8 cellular contexts compared by ENCODE assay signal in the genomic region with DNA sequence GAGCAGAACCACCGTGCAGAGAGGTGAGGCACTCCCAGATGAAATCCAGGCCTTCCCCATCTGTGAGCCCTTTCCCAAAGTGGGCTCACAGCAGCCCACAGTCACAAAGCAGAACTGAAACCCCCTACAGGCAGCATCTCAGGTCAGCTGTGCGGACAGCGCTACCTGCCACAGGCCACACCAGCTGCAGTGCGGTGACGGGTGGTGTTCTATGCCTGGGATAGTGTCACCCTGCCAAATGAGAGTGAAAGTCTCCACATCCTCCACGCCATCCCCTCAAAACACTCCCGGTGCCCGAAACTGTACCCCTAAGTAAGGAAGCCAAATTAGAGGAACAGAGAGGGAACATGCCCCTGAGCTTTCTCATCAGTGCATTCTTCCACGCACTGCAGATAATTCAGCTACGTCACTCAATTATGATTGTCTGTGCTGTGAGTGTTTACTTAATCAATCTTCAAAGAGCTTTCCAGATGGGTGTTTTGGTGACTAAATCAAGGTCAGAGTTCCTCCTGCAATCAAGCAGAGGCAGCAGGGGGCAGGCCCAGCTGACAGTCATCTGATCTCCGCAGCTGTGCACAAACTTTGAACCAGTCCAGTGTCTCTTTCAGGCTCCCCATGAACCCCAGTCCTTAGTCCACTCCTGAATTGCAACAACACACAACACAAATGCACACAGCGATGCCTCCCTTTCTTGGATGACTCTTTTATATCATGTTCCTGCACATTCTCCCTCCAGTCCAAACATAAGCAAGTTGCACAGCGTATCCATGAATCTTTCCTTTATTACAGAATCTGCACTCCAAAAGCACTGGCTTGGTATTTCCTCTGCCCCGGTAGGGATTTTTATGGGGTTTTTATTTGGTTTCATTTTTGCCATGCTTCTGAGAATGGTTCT.
A peak's percentile ranks its signal among the peaks of the same experiment; 100 is the strongest.
DNase-seq lines count a peak whose midpoint lies in the region; ATAC-seq and TF ChIP-seq lines count a peak whose summit lies in the region.

No MANE protein-coding gene starts in this region.

- no peaks in the 10 kb centered on the region for H3K27me3 Mint-ChIP-seq in activated T-cell treated with anti-CD3 and anti-CD28 coated beads, Interleukin-2, amount 50 U/mL, for 4 hours (ENCODE audit: low read depth)

- ATAC-seq in GM18502 (IDR thresholded peaks at IDR 0.05; ENCODE audit: poor library complexity, unreplicated experiment) (peak; percentile 72), HG02884 (IDR thresholded peaks at IDR 0.05; ENCODE audit: unreplicated experiment) (peak; percentile 59)
- ATAC-seq in activated T-cell treated with anti-CD3 and anti-CD28 coated beads, Interleukin-2, amount 50 U/mL, for 4 hours, result peak; percentile 54 to 56

- TF ChIP-seq CTCF in fibroblast of villous mesenchyme (IDR thresholded peaks at IDR 0.05; ENCODE audit: insufficient read depth, low read depth, low read length), result no peak

- no peaks in the 10 kb centered on the region for H3K36me3 ChIP-seq in HAP-1 (replicated peaks)

- no peaks in the 10 kb centered on the region for H3K9me3 Mint-ChIP-seq in activated T-cell treated with anti-CD3 and anti-CD28 coated beads, Interleukin-2, amount 50 U/mL, for 4 hours

- peaks cover 69% of the 10 kb centered on the region for H3K4me1 Mint-ChIP-seq in activated T-cell treated with anti-CD3 and anti-CD28 coated beads, Interleukin-2, amount 50 U/mL, for 4 hours (ENCODE audit: low read depth)

- H3K36me3 Mint-ChIP-seq in activated T-cell treated with anti-CD3 and anti-CD28 coated beads, Interleukin-2, amount 50 U/mL, for 4 hours (ENCODE audit: insufficient read depth), result no peaks in the 10 kb centered on the region

- peak overlapping the region; percentile 71 for H3K4me3 Mint-ChIP-seq in activated T-cell treated with anti-CD3 and anti-CD28 coated beads, Interleukin-2, amount 50 U/mL, for 4 hours

- no peaks in the 10 kb centered on the region for H3K27me3 ChIP-seq in HAP-1 (ENCODE audit: low read depth)

- DNase-seq in A172 (ENCODE audit: low spot score), result peak; percentile 83
- DNase-seq in NCI-H510A treated with DMSO at 0.1 percent for 48 hours (lab: John Stamatoyannopoulos, UW), result peak; percentile 94
- DNase-seq in activated T-cell treated with anti-CD3 and anti-CD28 coated beads, Interleukin-2, amount 50 U/mL, for 4 hours, result peak; percentile 43
- DNase-seq in fibroblast of villous mesenchyme (ENCODE audit: low read depth), result peak; percentile 95
- DNase-seq in pons (ENCODE audit: low spot score), result peak; percentile 93
- no peak for DNase-seq in HAP-1 (ENCODE audit: low spot score in 2 of 2)

- H3K4me1 ChIP-seq in HAP-1, result peaks cover 7% of the 10 kb centered on the region; the same call in 1 of the 2 replicates

- no peak overlapping the region for H3K4me3 ChIP-seq in fibroblast of villous mesenchyme (ENCODE audit: low read depth, low read length)
- H3K4me3 ChIP-seq in HAP-1, result no peak overlapping the region

- in situ Hi-C loops in HAP-1 (cut with MboI; ENCODE audit: low sequenced_read_pairs), result no loop called here

- no peaks in the 10 kb centered on the region for H3K9me3 ChIP-seq in HAP-1

Comparison
In these comparisons a context has a peak if more than half of its experiments do, and no peak if none do; other contexts are left out.
1. DNase-seq: peak in A172 (single experiment), NCI-H510A treated with DMSO at 0.1 percent for 48 hours (single experiment), activated T-cell treated with anti-CD3 and anti-CD28 coated beads, Interleukin-2, amount 50 U/mL, for 4 hours (single experiment), fibroblast of villous mesenchyme (single experiment) and pons (single experiment); none in HAP-1 (0 of 2).
2. Peak in every context shown above with its lines, with median percentiles within 50 percentile points of each other: ATAC-seq.